21 cellular contexts compared by ENCODE assay signal in genomic region chr2:58803192-58803591, GRCh38.
"Had no signal": no experiment of that assay in that cellular context is flagged by ENCODE, and none has a peak within 500 bp of the region (broad histone marks: within the 10 kb centered on the region; RNA-seq: fewer than 3 reads in every experiment).

No MANE protein-coding gene starts in this region.

- H3K4me3 Mint-ChIP-seq: activated CD4-positive, alpha-beta T cell treated with anti-CD3 and anti-CD28 coated beads, Interleukin-2, amount 10 ng/mL, durations not matched to agents 24 days and 14 days; activated naive CD4-positive, alpha-beta T cell treated with anti-CD3 and anti-CD28 coated beads for 36 hours; activated T-cell treated with anti-CD3 and anti-CD28 coated beads, Interleukin-2, amount 50 U/mL, for 4 hours; central memory CD8-positive, alpha-beta T cell; nephron progenitor cell had no signal

- DNase-seq: activated CD4-positive, alpha-beta T cell treated with anti-CD3 and anti-CD28 coated beads, Interleukin-2, amount 10 ng/mL, durations not matched to agents 24 days and 14 days; activated CD4-positive, CD25-positive, alpha-beta regulatory T cell; activated CD8-positive, alpha-beta memory T cell treated with anti-CD3 and anti-CD28 coated beads, Interleukin-2, amount 50 U/mL, for 4 hours; activated naive CD4-positive, alpha-beta T cell treated with anti-CD3 and anti-CD28 coated beads for 36 hours; activated T-cell treated with anti-CD3 and anti-CD28 coated beads, Interleukin-2, amount 50 U/mL, for 4 hours; aorta; erythroblast; head of caudate nucleus; kidney; nephron progenitor cell; nucleus accumbens; posterior cingulate gyrus; stimulated activated CD4-positive, alpha-beta T cell treated with anti-CD3 and anti-CD28 coated beads, Interleukin-12 subunit alpha, Interleukin-12 subunit beta, amount 100 ng/mL, for 4 hours; stimulated activated CD4-positive, alpha-beta T cell treated with anti-CD3 and anti-CD28 coated beads, Interleukin-1b, Interleukin-23, amount 100 ng/mL, for 48 hours; stimulated activated CD8-positive, alpha-beta memory T cell treated with anti-CD3 and anti-CD28 coated beads, Interleukin-4, amount 100 ng/mL, for 48 hours; stimulated activated naive CD4-positive, alpha-beta T cell had no signal

- H3K4me3 ChIP-seq: coronary artery had no signal

- H3K27ac Mint-ChIP-seq: activated CD4-positive, alpha-beta T cell treated with anti-CD3 and anti-CD28 coated beads, Interleukin-2, amount 10 ng/mL, durations not matched to agents 24 days and 14 days; activated naive CD4-positive, alpha-beta T cell treated with anti-CD3 and anti-CD28 coated beads for 36 hours; nephron progenitor cell had no signal

- H3K4me1 Mint-ChIP-seq: activated CD4-positive, alpha-beta T cell treated with anti-CD3 and anti-CD28 coated beads, Interleukin-2, amount 10 ng/mL, durations not matched to agents 24 days and 14 days; central memory CD8-positive, alpha-beta T cell; nephron progenitor cell had no signal

- ATAC-seq: activated T-cell treated with anti-CD3 and anti-CD28 coated beads, Interleukin-2, amount 50 U/mL, for 4 hours; left lobe of liver had no signal

- H3K27me3 Mint-ChIP-seq: activated CD4-positive, alpha-beta T cell treated with anti-CD3 and anti-CD28 coated beads, Interleukin-2, amount 10 ng/mL, durations not matched to agents 24 days and 14 days; central memory CD8-positive, alpha-beta T cell had no signal

- H3K9me3 Mint-ChIP-seq: activated CD4-positive, alpha-beta T cell treated with anti-CD3 and anti-CD28 coated beads, Interleukin-2, amount 10 ng/mL, durations not matched to agents 24 days and 14 days; activated naive CD4-positive, alpha-beta T cell treated with anti-CD3 and anti-CD28 coated beads for 36 hours; central memory CD8-positive, alpha-beta T cell; nephron progenitor cell had no signal

- H3K27ac ChIP-seq: coronary artery had no signal

- FAIRE-seq: endometrium, frontal cortex, kidney had no signal
